8 cellular contexts compared by ENCODE assay signal in genomic region chr19:4968462-4969291, GRCh38. TPM values are rescaled to one million over a fixed set of nuclear protein-coding genes. Genes with fewer than 3 reads are reported as not detected.
A peak's percentile ranks its signal among the peaks of the same experiment; 100 is the strongest.
DNase-seq lines count a peak whose midpoint lies in the region; ATAC-seq and TF ChIP-seq lines count a peak whose summit lies in the region.

KDM4B (plus strand) TSS chr19:4969113; CDS start chr19:5032891, 63,778 bp downstream.

- H3K27ac Mint-ChIP-seq in GM23338 (peak within 1 kb of the TSS; percentile 93), natural killer cell (peak within 1 kb of the TSS; percentile 94 to 97)

- no peaks in the 10 kb centered on the region for H3K9me3 ChIP-seq in DOHH2 (ENCODE audit: control insufficient read depth, insufficient read depth, low read length)
- H3K9me3 ChIP-seq in fibroblast of lung (ENCODE audit: control insufficient read depth, insufficient read depth, low read depth, low read length): no peaks in the 10 kb centered on the region

- H3K4me1 Mint-ChIP-seq in GM23338: peaks cover 24% of the 10 kb centered on the region
- H3K4me1 Mint-ChIP-seq in natural killer cell: peaks cover 32 to 41% of the 10 kb centered on the region in 2 donors

- H3K27me3 Mint-ChIP-seq in GM23338 (ENCODE audit: insufficient read depth, low read depth, poor library complexity): peaks cover 30% of the 10 kb centered on the region
- no peaks in the 10 kb centered on the region for H3K27me3 Mint-ChIP-seq in natural killer cell (ENCODE audit: low read depth in 2 of 2)

- TF ChIP-seq CTCF in DOHH2 (IDR thresholded peaks at IDR 0.05; ENCODE audit: low read depth, low read length, poor library complexity, severe bottlenecking): no peak
- no peak for TF ChIP-seq CTCF in GM23338 (conservative IDR thresholded peaks at IDR 0.05; ENCODE audit: low read depth in 2 of 2)
- no peak for TF ChIP-seq CTCF in fibroblast of lung (conservative IDR thresholded peaks at IDR 0.05 in 1 of 2, IDR thresholded peaks at IDR 0.05 in 1 of 2; ENCODE audit: low read depth in 1 of 2, low read length in 2 of 2)
- no peak for TF ChIP-seq CTCF in natural killer cell (IDR thresholded peaks at IDR 0.05)

- peak within 1 kb of the TSS; percentile 94 for H3K4me3 Mint-ChIP-seq in GM23338
- H3K4me3 Mint-ChIP-seq in natural killer cell: peak within 1 kb of the TSS; percentile 90

- H3K36me3 Mint-ChIP-seq in GM23338 (ENCODE audit: low read depth) (peaks cover 13% of the 10 kb centered on the region), natural killer cell (no peaks in the 10 kb centered on the region)

- H3K36me3 ChIP-seq in DOHH2 (ENCODE audit: control insufficient read depth, low read length): peaks cover 21% of the 10 kb centered on the region
- no peaks in the 10 kb centered on the region for H3K36me3 ChIP-seq in GM23338 (ENCODE audit: insufficient read depth)
- no peaks in the 10 kb centered on the region for H3K36me3 ChIP-seq in fibroblast of lung (ENCODE audit: control insufficient read depth, insufficient read depth, low read length)

- peak within 1 kb of the TSS; percentile 96 for H3K4me2 ChIP-seq in DOHH2 (ENCODE audit: low read length)
- H3K4me2 ChIP-seq in GM23338: peak within 1 kb of the TSS; percentile 94
- H3K4me2 ChIP-seq in fibroblast of lung (ENCODE audit: extremely low read depth, insufficient read depth, low read length): peak within 1 kb of the TSS; percentile 97

- H3K79me2 ChIP-seq in DOHH2 (ENCODE audit: control insufficient read depth, low read length): peaks cover 43% of the 10 kb centered on the region
- peaks cover 39% of the 10 kb centered on the region for H3K79me2 ChIP-seq in GM23338 (replicated peaks; ENCODE audit: insufficient read depth)
- H3K79me2 ChIP-seq in fibroblast of lung (ENCODE audit: control insufficient read depth, insufficient read depth, low read length): peaks cover 40% of the 10 kb centered on the region

- H4K20me1 ChIP-seq in DOHH2 (ENCODE audit: control insufficient read depth, insufficient read depth, low read depth, low read length) (peaks cover 24% of the 10 kb centered on the region), GM23338 (replicated peaks; ENCODE audit: insufficient read depth) (peaks cover 24% of the 10 kb centered on the region), fibroblast of lung (ENCODE audit: control insufficient read depth, extremely low read depth, insufficient read depth, low read length) (peaks cover 4% of the 10 kb centered on the region)

- H3K4me1 ChIP-seq in DOHH2 (ENCODE audit: control insufficient read depth, low read length) (peaks cover 53% of the 10 kb centered on the region), GM23338 (ENCODE audit: insufficient read depth) (peaks cover 21% of the 10 kb centered on the region), fibroblast of lung (ENCODE audit: control insufficient read depth, extremely low read depth, insufficient read depth, low read length) (peaks cover 14% of the 10 kb centered on the region)

- intact Hi-C loops in natural killer cell (cut with micrococcal nuclease): loop anchor here (1.0 to 2.0 kb wide), 3 partner anchors 54 to 178 kb away; partner anchors contain the start of gene FEM1A

- H3K9me2 ChIP-seq in DOHH2 (replicated peaks; ENCODE audit: control insufficient read depth, low read length): no peaks in the 10 kb centered on the region
- no peaks in the 10 kb centered on the region for H3K9me2 ChIP-seq in GM23338 (ENCODE audit: insufficient read depth)

- H3K4me3 ChIP-seq in DOHH2 (ENCODE audit: low read length) (peak within 1 kb of the TSS; percentile 86), GM23338 (peak within 1 kb of the TSS; percentile 71), fibroblast of lung (replicated peaks in 1 of 4; ENCODE audit: control extremely low read depth in 1 of 4, insufficient read depth in 1 of 4, low read depth in 3 of 4, low read length in 4 of 4) (peak within 1 kb of the TSS; percentile 72 to 81 (median 76))

- H3K9me3 Mint-ChIP-seq in GM23338 (no peaks in the 10 kb centered on the region; the same call in 2 of the 3 replicates), natural killer cell (no peaks in the 10 kb centered on the region)

- H2AFZ ChIP-seq in GM23338 (peak within 1 kb of the TSS; percentile 92), fibroblast of lung (ENCODE audit: low read length) (peak within 1 kb of the TSS; percentile 41)

- ATAC-seq in GM23338 (peak; percentile 94), natural killer cell (peak; percentile 87 to 97 (median 89))

- no peaks in the 10 kb centered on the region for H3K27me3 ChIP-seq in DOHH2 (ENCODE audit: control insufficient read depth, low read length)
- H3K27me3 ChIP-seq in GM23338 (ENCODE audit: insufficient read depth): no peaks in the 10 kb centered on the region
- H3K27me3 ChIP-seq in fibroblast of lung (ENCODE audit: control insufficient read depth, insufficient read depth, low read length): no peaks in the 10 kb centered on the region

- DNase-seq in GM23338 (ENCODE audit: low spot score) (peak; percentile 98), LHCN-M2 (ENCODE audit: low read depth) (peak; percentile 99), RPMI8226 (peak; percentile 99), fibroblast of lung (ENCODE audit: low read depth in 2 of 2) (peak; percentile 99 to 100), natural killer cell (peak; percentile 99)
- DNase-seq in activated T-helper 1 cell treated with anti-CD3 and anti-CD28 coated beads, Interleukin-2, amount 50 U/mL, for 16 hours (ENCODE audit: low read depth in 1 of 2, low spot score in 1 of 2): peak; percentile 95 to 99
- DNase-seq in stimulated activated naive CD4-positive, alpha-beta T cell treated with Interleukin-2 at 50 U/mL for 16 hours (lab: John Stamatoyannopoulos, UW): peak; percentile 99

- peak within 1 kb of the TSS; percentile 7; the same call in 1 of the 2 replicates for H3K27ac ChIP-seq in DOHH2 (ENCODE audit: low read depth, low read length)
- H3K27ac ChIP-seq in GM23338 (ENCODE audit: low read depth): no peak within 1 kb of the TSS
- H3K27ac ChIP-seq in fibroblast of lung (ENCODE audit: insufficient read depth, low read length): peak within 1 kb of the TSS; percentile 62

- peaks cover 39% of the 10 kb centered on the region for H3F3A ChIP-seq in DOHH2 (ENCODE audit: control insufficient read depth, insufficient read depth)
- 0 out of 2 replicates have a peak, but pooled peaks cover 3% of the 10 kb centered on the region for H3F3A ChIP-seq in GM23338 (replicated peaks; ENCODE audit: low read depth)

- H3K9ac ChIP-seq in fibroblast of lung (ENCODE audit: insufficient read depth, low read length): peak within 1 kb of the TSS; percentile 60

TF ChIP-seq in GM23338, 12 proteins besides CTCF, POLR2A, EP300 and RAD21:
- TF ChIP-seq REST (IDR thresholded peaks at IDR 0.05; ENCODE audit: unreplicated experiment): no peak
- peak; percentile 93 for TF ChIP-seq CREB1 (CRISPR knock-in tag; IDR thresholded peaks at IDR 0.05; ENCODE audit: low read depth)
- TF ChIP-seq POLR2AphosphoS5 (IDR thresholded peaks at IDR 0.05; ENCODE audit: low read depth): peak; percentile 63

RNA-seq across cellular contexts. Expression of gene KDM4B, which starts in this region (rescaled TPM):
- 27.6 and 35.7 TPM in 2 replicates for total RNA-seq in GM23338 (2014; rRNA removed; shearing (Covaris generic))
- 8.7 and 9.1 TPM in 2 replicates for polyA plus RNA-seq in GM23338 (2016; fragmentation: Nextera tagmentation; extraction: Ambion mirVana)
- 15.0 and 15.8 TPM in 2 replicates for total RNA-seq in LHCN-M2 (2014; rRNA removed)
- polyA plus RNA-seq in LHCN-M2 (2012): 17.9 TPM
- 11.8 and 14.4 TPM in 2 replicates for total RNA-seq in fibroblast of lung
- 4.5 and 6.4 TPM in 2 replicates for polyA plus RNA-seq in fibroblast of lung
- 10.5 and 13.1 TPM in 2 replicates for polyA plus RNA-seq in fibroblast of lung (2012)
- 16.2 and 35.0 TPM in 2 replicates for polyA minus RNA-seq in fibroblast of lung (ENCODE audit: low replicate concordance)
- total RNA-seq in natural killer cell: 10 to 100 TPM; 68.0 to 73.5 (median 68.1) TPM
